ENCODE assay signal across 8 cellular contexts in the genomic region with DNA sequence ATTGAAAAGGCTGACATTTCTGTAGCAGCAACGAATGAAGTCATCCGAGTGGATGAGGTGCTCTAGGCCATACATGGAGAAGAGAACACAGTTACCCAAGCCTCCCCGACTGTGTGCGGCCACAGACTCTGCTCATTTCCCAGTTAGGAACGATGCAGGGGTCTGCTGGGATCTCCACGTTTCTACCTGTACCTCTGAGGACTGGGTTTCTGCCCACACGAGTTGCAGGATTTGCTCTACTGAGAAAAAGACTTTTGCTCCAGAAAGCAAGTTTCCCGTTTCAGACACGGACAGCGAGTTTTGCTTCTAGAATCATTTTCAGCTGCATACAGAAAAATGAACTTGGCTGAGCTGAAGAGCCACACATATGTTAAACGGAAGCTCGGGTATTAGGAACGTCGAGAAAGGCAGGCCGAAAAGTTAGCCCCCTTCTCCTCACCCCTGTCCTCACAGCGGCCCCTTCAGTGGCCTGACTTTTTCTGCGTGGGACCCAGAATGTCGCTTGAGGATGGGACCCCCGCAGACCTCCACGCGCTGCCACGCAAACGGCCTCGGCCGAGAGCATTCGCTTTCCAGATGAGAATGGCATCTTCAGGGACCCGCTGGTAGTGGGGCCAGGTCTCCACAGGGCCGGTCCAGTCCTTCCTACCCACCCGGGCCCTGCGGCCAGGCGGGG. TPM values are rescaled to one million over a fixed set of nuclear protein-coding genes. Genes with fewer than 3 reads are reported as not detected.
DNase-seq lines count a peak whose midpoint lies in the region; ATAC-seq lines count a peak whose summit lies in the region.

No MANE protein-coding gene starts in this region.

- peak; percentile 44 for DNase-seq in ELF-1 (ENCODE audit: low read depth, low spot score)
- DNase-seq in NT2/D1 (ENCODE audit: low read depth, low spot score), result no peak
- DNase-seq in naive thymus-derived CD8-positive, alpha-beta T cell, result no peak
- DNase-seq in NCI-H524 (lab: John Stamatoyannopoulos, UW), result no peak
- no peak for DNase-seq in AG08395 (ENCODE audit: low spot score)
- no peak for DNase-seq in germinal center (ENCODE audit: low spot score)

- peaks cover 0 to 2% (median 0%) of the 10 kb centered on the region in 9 donors for H3K9me3 Mint-ChIP-seq in naive thymus-derived CD8-positive, alpha-beta T cell

- peaks cover 33 to 84% (median 61%) of the 10 kb centered on the region in 5 donors for H3K27me3 Mint-ChIP-seq in naive thymus-derived CD8-positive, alpha-beta T cell

- peak overlapping the region; percentile 65 for H3K4me3 ChIP-seq in NT2/D1 (ENCODE audit: insufficient read length, low read depth)
- H3K4me3 ChIP-seq in endocrine pancreas (ENCODE audit: control insufficient read depth, insufficient read depth, low read length), result peak overlapping the region; percentile 52

- H3K27me3 ChIP-seq in NT2/D1 (ENCODE audit: insufficient read depth, insufficient read length), result peaks cover 19% of the 10 kb centered on the region
- no peaks in the 10 kb centered on the region for H3K27me3 ChIP-seq in endocrine pancreas (ENCODE audit: control insufficient read depth, insufficient read depth, low read length)

- POLR2A ChIA-PET in naive thymus-derived CD8-positive, alpha-beta T cell (lab: Charles Lee), result no interaction called here

- H3K9ac ChIP-seq in NT2/D1 (ENCODE audit: insufficient read length, low read depth) (peak overlapping the region; percentile 76), endocrine pancreas (ENCODE audit: control insufficient read depth, insufficient read depth, low read length) (peak overlapping the region; percentile 84)

- no peak for ATAC-seq in naive thymus-derived CD8-positive, alpha-beta T cell
- ATAC-seq in HG03108 (IDR thresholded peaks at IDR 0.05; ENCODE audit: unreplicated experiment), result no peak

- H3K4me1 Mint-ChIP-seq in naive thymus-derived CD8-positive, alpha-beta T cell, result peaks cover 2 to 40% (median 22%) of the 10 kb centered on the region in 4 donors

- H3K4me1 ChIP-seq in NT2/D1 (ENCODE audit: insufficient read depth, insufficient read length), result no peaks in the 10 kb centered on the region
- no peaks in the 10 kb centered on the region for H3K4me1 ChIP-seq in endocrine pancreas (ENCODE audit: control insufficient read depth, insufficient read depth, low read length)

- H3K9me3 ChIP-seq in NT2/D1 (ENCODE audit: insufficient read depth, low read length) (no peaks in the 10 kb centered on the region), endocrine pancreas (ENCODE audit: control insufficient read depth, low read length) (no peaks in the 10 kb centered on the region)

- peak overlapping the region; percentile 34 to 73 (median 62) for H3K4me3 Mint-ChIP-seq in naive thymus-derived CD8-positive, alpha-beta T cell

- H3K36me3 ChIP-seq in NT2/D1 (ENCODE audit: insufficient read depth, insufficient read length, low read length), result peaks cover 11% of the 10 kb centered on the region
- no peaks in the 10 kb centered on the region for H3K36me3 ChIP-seq in endocrine pancreas (ENCODE audit: control insufficient read depth, insufficient read depth, low read length)

- H3K27ac Mint-ChIP-seq in naive thymus-derived CD8-positive, alpha-beta T cell, result peak overlapping the region in 1 of 10 donors; percentile 36

- H3K36me3 Mint-ChIP-seq in naive thymus-derived CD8-positive, alpha-beta T cell, result peaks cover 0 to 2% (median 0%) of the 10 kb centered on the region in 3 donors

RNA-seq across cellular contexts. Expression of a gene that starts 0.6 kb away (rescaled TPM):
- 1 to 10 TPM; 1.2 to 2.2 TPM for total RNA-seq in naive thymus-derived CD8-positive, alpha-beta T cell
- 1 to 10 TPM in 2 of 3 donors, under 1 TPM in 1; 0.74 to 1.4 (median 1.3) TPM for polyA plus RNA-seq in naive thymus-derived CD8-positive, alpha-beta T cell
